Comparison of ENCODE assay signal across 11 cellular contexts in genomic region chr17:49971848-49972485, GRCh38. TPM values are rescaled to one million over a fixed set of nuclear protein-coding genes. Genes with fewer than 3 reads are reported as not detected.
DNase-seq lines count a peak whose midpoint lies in the region; ATAC-seq and TF ChIP-seq lines count a peak whose summit lies in the region.
"Had no signal": no experiment of that assay in that cellular context is flagged by ENCODE, and none has a peak within 500 bp of the region (broad histone marks: within the 10 kb centered on the region; RNA-seq: fewer than 3 reads in every experiment).

No MANE protein-coding gene starts in this region.

- H3K36me3 ChIP-seq in esophagus (ENCODE audit: control insufficient read depth in 2 of 2, insufficient read depth in 2 of 2, low read length in 1 of 2): no peaks in the 10 kb centered on the region
- H3K36me3 ChIP-seq in colonic mucosa: no peaks in the 10 kb centered on the region

- no peak overlapping the region for H3K27ac ChIP-seq in esophagus (ENCODE audit: low read depth in 2 of 2, low read length in 1 of 2)
- H3K27ac ChIP-seq in colonic mucosa: no peak overlapping the region

- peak; percentile 64 for DNase-seq in NCI-H82 (lab: John Stamatoyannopoulos, UW)
- no peak for DNase-seq in NCI-H82 treated with DMSO at 0.1 percent for 48 hours (lab: John Stamatoyannopoulos, UW; ENCODE audit: unreplicated experiment)
- peak; percentile 86 for DNase-seq in NB4 (ENCODE audit: low read depth)
- peak; percentile 72 for DNase-seq in retina
- DNase-seq in colonic mucosa: no peak
- DNase-seq in GM19240 (ENCODE audit: insufficient read length, low spot score): no peak
- DNase-seq: activated CD8-positive, alpha-beta memory T cell treated with anti-CD3 and anti-CD28 coated beads, Interleukin-2, amount 50 U/mL, for 4 hours had no signal

- H3K9me3 ChIP-seq in esophagus (ENCODE audit: control insufficient read depth in 2 of 2, insufficient read depth in 1 of 2, low read depth in 1 of 2, low read length in 1 of 2) (peaks cover 0 to 2% of the 10 kb centered on the region in 2 donors), colonic mucosa (no peaks in the 10 kb centered on the region)

- H3K4me3 ChIP-seq in NB4 (ENCODE audit: low read depth, low read length) (peak overlapping the region; percentile 16), esophagus (ENCODE audit: low read depth in 1 of 2, low read length in 2 of 2) (peak overlapping the region; percentile 0 to 2), colonic mucosa (no peak overlapping the region)

- no peak for TF ChIP-seq POLR2A in NB4 (IDR thresholded peaks at IDR 0.05; ENCODE audit: extremely low read depth, insufficient read length)

- 3% methylated on average over 38 to 55 of the region's 55 CpGs for WGBS in esophagus, 2 donors

- intact Hi-C loops in colonic mucosa (cut with DNase I): no loop called here

- H3K4me1 ChIP-seq in esophagus (ENCODE audit: control insufficient read depth in 2 of 2, insufficient read depth in 2 of 2, low read length in 1 of 2) (peaks cover 0 to 10% of the 10 kb centered on the region in 2 donors), colonic mucosa (peaks cover 7% of the 10 kb centered on the region)

- H3K27me3 ChIP-seq in esophagus (ENCODE audit: control insufficient read depth in 1 of 2, insufficient read depth in 2 of 2, low read length in 2 of 2) (peaks cover 0 to 15% of the 10 kb centered on the region in 2 donors), colonic mucosa (peaks cover 71% of the 10 kb centered on the region)

- H3K9ac ChIP-seq in colonic mucosa (ENCODE audit: low read depth in 2 of 2, low read length in 2 of 2): no peak overlapping the region

- TF ChIP-seq CTCF in NB4 (IDR thresholded peaks at IDR 0.05; ENCODE audit: low read depth, low read length) (no peak), colonic mucosa (IDR thresholded peaks at IDR 0.05) (no peak)

- no peak for ATAC-seq in HG03571 (IDR thresholded peaks at IDR 0.05; ENCODE audit: unreplicated experiment)

RNA-seq across cellular contexts. Expression of gene DLX4, which starts 3.0 kb away (rescaled TPM):
- polyA plus RNA-seq in esophagus: 1 to 10 TPM in 1 of 2 donors, under 1 TPM in 1; 0.28 to 1.0 TPM
- total RNA-seq in colonic mucosa: under 1 TPM in 1 of 2 donors, not detected in 1; 0.49 TPM
- total RNA-seq: fibroblast of villous mesenchyme had no signal

RNA-seq across cellular contexts. Expression of gene DLX3, which starts 23.1 kb away (rescaled TPM):
- polyA plus RNA-seq in esophagus: 1 to 10 TPM; 2.9 to 3.0 TPM
- under 1 TPM in 1 of 2 donors, not detected in 1; 0.21 TPM for total RNA-seq in colonic mucosa
- total RNA-seq: fibroblast of villous mesenchyme; T-helper 2 cell treated with Interferon-gamma antibody and Interleukin-4, amounts not matched to agents 100 ng/mL and 5 ng/mL, for 36 hours had no signal

Comparison
In these comparisons a context has a peak if more than half of its experiments do, and no peak if none do; other contexts are left out.
1. DNase-seq: peak in NCI-H82 (single experiment), NB4 (single experiment) and retina (single experiment); none in NCI-H82 treated with DMSO at 0.1 percent for 48 hours (single experiment), colonic mucosa (single experiment) and GM19240 (single experiment).